ENCODE assay signal across 9 cellular contexts in genomic region chr17:63550816-63551639, GRCh38. TPM values are rescaled to one million over a fixed set of nuclear protein-coding genes. Genes with fewer than 3 reads are reported as not detected.
A peak's percentile ranks its signal among the peaks of the same experiment; 100 is the strongest.
DNase-seq lines count a peak whose midpoint lies in the region; ATAC-seq and TF ChIP-seq lines count a peak whose summit lies in the region.
"Had no signal": no experiment of that assay in that cellular context is flagged by ENCODE, and none has a peak within 500 bp of the region (broad histone marks: within the 10 kb centered on the region; RNA-seq: fewer than 3 reads in every experiment).

No MANE protein-coding gene starts in this region.

- TSS peak; percentile 43 for BruUV-seq in Calu3 (replicated peaks; lab: Mats Ljungman, UMichigan)

- no peaks in the 10 kb centered on the region for H3K9me3 Mint-ChIP-seq in Calu3 (ENCODE audit: low read depth, unreplicated experiment)
- H3K9me3 Mint-ChIP-seq in activated T-helper 2 cell treated with anti-CD3 and anti-CD28 coated beads, Interferon-gamma antibody, Interleukin-2, Interleukin-4, amounts not matched to agents 10 μg/mL and 5 μg/mL and 100 μg/mL, durations not matched to agents 14 hours and 24 hours and 36 hours = no peaks in the 10 kb centered on the region
- H3K9me3 Mint-ChIP-seq in progenitor cell of endocrine pancreas (ENCODE audit: low read depth) = no peaks in the 10 kb centered on the region

- H3K4me3 ChIP-seq in heart left ventricle = peak overlapping the region; percentile 66 to 99 (median 76)

- H3K36me3 ChIP-seq in heart left ventricle = peaks cover 0 to 3% (median 0%) of the 10 kb centered on the region in 9 donors

- 0 to 2% (median 1%) methylated on average over 16 to 32 of the region's 32 CpGs for WGBS in heart left ventricle, 4 donors

- DNase-seq in Calu3 (no peak), NCI-H2171 treated with DMSO at 0.1 percent for 48 hours (lab: John Stamatoyannopoulos, UW) (peak; percentile 71), heart left ventricle (no peak), progenitor cell of endocrine pancreas (ENCODE audit: low spot score, unreplicated experiment) (no peak), GF-D8 (lab: John Stamatoyannopoulos, UW) (no peak)
- DNase-seq in activated T-helper 2 cell treated with anti-CD3 and anti-CD28 coated beads, Interferon-gamma antibody, Interleukin-2, Interleukin-4, amounts not matched to agents 10 μg/mL and 5 μg/mL and 100 μg/mL, durations not matched to agents 14 hours and 24 hours and 36 hours (ENCODE audit: low spot score) = no peak
- no peak for DNase-seq in NK-92 treated with Interleukin-12 subunit alpha and Interleukin-12 subunit beta, amount 100 ng/mL, for 24 hours (lab: John Stamatoyannopoulos, UW)

- no peak for TF ChIP-seq CTCF in Calu3 (IDR thresholded peaks at IDR 0.05; ENCODE audit: unreplicated experiment)
- TF ChIP-seq CTCF in heart left ventricle (IDR thresholded peaks at IDR 0.05) = no peak
- TF ChIP-seq CTCF in progenitor cell of endocrine pancreas (IDR thresholded peaks at IDR 0.05; ENCODE audit: unreplicated experiment) = no peak

- no peaks in the 10 kb centered on the region for H3K9me3 ChIP-seq in heart left ventricle

- H3K36me3 Mint-ChIP-seq in Calu3 (ENCODE audit: insufficient read depth, unreplicated experiment) (peaks cover 27% of the 10 kb centered on the region), progenitor cell of endocrine pancreas (ENCODE audit: insufficient read depth) (peaks cover 3% of the 10 kb centered on the region)
- H3K36me3 Mint-ChIP-seq in activated T-helper 2 cell treated with anti-CD3 and anti-CD28 coated beads, Interferon-gamma antibody, Interleukin-2, Interleukin-4, amounts not matched to agents 10 μg/mL and 5 μg/mL and 100 μg/mL, durations not matched to agents 14 hours and 24 hours and 36 hours (ENCODE audit: low read depth) = peaks cover 42% of the 10 kb centered on the region

- H3K4me1 Mint-ChIP-seq in Calu3 (ENCODE audit: low read depth, unreplicated experiment) (peaks cover 7% of the 10 kb centered on the region), progenitor cell of endocrine pancreas (ENCODE audit: low read depth) (peaks cover 13% of the 10 kb centered on the region)
- H3K4me1 Mint-ChIP-seq in activated T-helper 2 cell treated with anti-CD3 and anti-CD28 coated beads, Interferon-gamma antibody, Interleukin-2, Interleukin-4, amounts not matched to agents 10 μg/mL and 5 μg/mL and 100 μg/mL, durations not matched to agents 14 hours and 24 hours and 36 hours (ENCODE audit: low read depth) = peaks cover 36% of the 10 kb centered on the region

- no peaks in the 10 kb centered on the region for H3K27me3 ChIP-seq in heart left ventricle

- CTCF ChIA-PET in Calu3 (lab: Charles Lee) = interaction anchor here (1.0 kb wide), 1 partner anchor 74 kb away, joined by 9 read pairs; the partner anchor contains the start of gene ACE

- peak overlapping the region; percentile 54 to 96 (median 88) for H3K27ac ChIP-seq in heart left ventricle

- peaks cover 2 to 62% (median 46%) of the 10 kb centered on the region in 12 donors for H3K4me1 ChIP-seq in heart left ventricle

- no peak for TF ChIP-seq POLR2A in heart left ventricle (IDR thresholded peaks at IDR 0.05)

- intact Hi-C loops in Calu3 (cut with micrococcal nuclease; ENCODE audit: unreplicated experiment) (no loop called here), heart left ventricle (cut with DNase I) (loop anchor here in 5 of 10 donors (2.0 to 5.0 kb wide), 7 partner anchors 46 to 221 kb away; partner anchors contain the start of genes TACO1 (in 2 of the 5), CCDC47 (in 1 of the 5), CYB561 (in 1 of the 5) and DDX42 (in 1 of the 5))
- intact Hi-C loops in activated T-helper 2 cell treated with anti-CD3 and anti-CD28 coated beads, Interferon-gamma antibody, Interleukin-2, Interleukin-4, amounts not matched to agents 10 μg/mL and 5 μg/mL and 100 μg/mL, durations not matched to agents 14 hours and 24 hours and 36 hours (cut with micrococcal nuclease) = loop anchor here (1.0 to 2.0 kb wide), 7 partner anchors 22 to 292 kb away; partner anchors contain the start of genes CCDC47, MAP3K3, SMARCD2 and STRADA

- H3K4me3 Mint-ChIP-seq in Calu3 (ENCODE audit: low read depth, unreplicated experiment) = peak overlapping the region; percentile 93
- H3K4me3 Mint-ChIP-seq in activated T-helper 2 cell treated with anti-CD3 and anti-CD28 coated beads, Interferon-gamma antibody, Interleukin-2, Interleukin-4, amounts not matched to agents 10 μg/mL and 5 μg/mL and 100 μg/mL, durations not matched to agents 14 hours and 24 hours and 36 hours (ENCODE audit: low read depth) = peak overlapping the region; percentile 93
- H3K4me3 Mint-ChIP-seq in progenitor cell of endocrine pancreas (ENCODE audit: low read depth) = peak overlapping the region; percentile 98

- ATAC-seq in GM21825 (IDR thresholded peaks at IDR 0.05; ENCODE audit: unreplicated experiment) = peak; percentile 4
- ATAC-seq in heart left ventricle = peak; percentile 0 to 17 (median 4)

- H3K27me3 Mint-ChIP-seq in Calu3 (ENCODE audit: unreplicated experiment) = no peaks in the 10 kb centered on the region
- H3K27me3 Mint-ChIP-seq in activated T-helper 2 cell treated with anti-CD3 and anti-CD28 coated beads, Interferon-gamma antibody, Interleukin-2, Interleukin-4, amounts not matched to agents 10 μg/mL and 5 μg/mL and 100 μg/mL, durations not matched to agents 14 hours and 24 hours and 36 hours (ENCODE audit: low read depth) = no peaks in the 10 kb centered on the region
- no peaks in the 10 kb centered on the region for H3K27me3 Mint-ChIP-seq in progenitor cell of endocrine pancreas

- H3K27ac Mint-ChIP-seq in Calu3 (ENCODE audit: unreplicated experiment) (peak overlapping the region; percentile 80), progenitor cell of endocrine pancreas (peak overlapping the region; percentile 99)
- peak overlapping the region; percentile 97 for H3K27ac Mint-ChIP-seq in activated T-helper 2 cell treated with anti-CD3 and anti-CD28 coated beads, Interferon-gamma antibody, Interleukin-2, Interleukin-4, amounts not matched to agents 10 μg/mL and 5 μg/mL and 100 μg/mL, durations not matched to agents 14 hours and 24 hours and 36 hours

RNA-seq across cellular contexts. Expression of gene DCAF7, which starts 0.8 kb away (rescaled TPM):
- total RNA-seq in Calu3 (2022) = 58.9 and 61.9 TPM in 2 replicates
- total RNA-seq in activated T-helper 2 cell treated with anti-CD3 and anti-CD28 coated beads, Interferon-gamma antibody, Interleukin-2, Interleukin-4, amounts not matched to agents 10 μg/mL and 5 μg/mL and 100 μg/mL, durations not matched to agents 14 hours and 24 hours and 36 hours = 118 and 119 TPM in 2 replicates
- 10 to 100 TPM; 30.2 to 61.8 (median 47.8) TPM for total RNA-seq in heart left ventricle
- polyA plus RNA-seq in heart left ventricle = 10 to 100 TPM in 1 of 2 donors, 1 to 10 TPM in 1; 9.9 to 31.3 TPM
- 134 and 135 TPM in 2 replicates for total RNA-seq in progenitor cell of endocrine pancreas

RNA-seq across cellular contexts. Expression of gene KCNH6, which starts 27.9 kb away (rescaled TPM):
- total RNA-seq in Calu3 (2022) = not detected in 2 replicates
- total RNA-seq in activated T-helper 2 cell treated with anti-CD3 and anti-CD28 coated beads, Interferon-gamma antibody, Interleukin-2, Interleukin-4, amounts not matched to agents 10 μg/mL and 5 μg/mL and 100 μg/mL, durations not matched to agents 14 hours and 24 hours and 36 hours = not detected in 2 replicates
- not detected for total RNA-seq in heart left ventricle
- under 1 TPM in 1 of 2 donors, not detected in 1; 0.01 TPM for polyA plus RNA-seq in heart left ventricle
- total RNA-seq in progenitor cell of endocrine pancreas = 12.0 and 13.2 TPM in 2 replicates
- total RNA-seq: activated CD8-positive, alpha-beta memory T cell treated with anti-CD3 and anti-CD28 coated beads for 36 hours had no signal

RNA-seq across cellular contexts. Expression of gene TACO1, which starts 49.7 kb away (rescaled TPM):
- total RNA-seq in Calu3 (2022) (14.1 and 15.4 TPM in 2 replicates), heart left ventricle (10 to 100 TPM; 23.0 to 48.0 (median 40.6) TPM), progenitor cell of endocrine pancreas (18.2 and 19.2 TPM in 2 replicates)
- 20.4 and 22.4 TPM in 2 replicates for total RNA-seq in activated T-helper 2 cell treated with anti-CD3 and anti-CD28 coated beads, Interferon-gamma antibody, Interleukin-2, Interleukin-4, amounts not matched to agents 10 μg/mL and 5 μg/mL and 100 μg/mL, durations not matched to agents 14 hours and 24 hours and 36 hours
- polyA plus RNA-seq in heart left ventricle = 10 to 100 TPM; 52.7 to 54.9 TPM

Comparison
In these comparisons a context has a peak if more than half of its experiments do, and no peak if none do; other contexts are left out.
1. RNA of gene KCNH6, which starts 27.9 kb away (total RNA-seq): 12.0 to 13.2 TPM in progenitor cell of endocrine pancreas; not detected in Calu3, not detected in activated T-helper 2 cell treated with anti-CD3 and anti-CD28 coated beads, Interferon-gamma antibody, Interleukin-2, Interleukin-4, amounts not matched to agents 10 μg/mL and 5 μg/mL and 100 μg/mL, durations not matched to agents 14 hours and 24 hours and 36 hours and not detected in heart left ventricle; every median in the first group is over 10 times any median in the second.
2. Peak in every context shown above with its lines, with median percentiles within 50 percentile points of each other: H3K27ac Mint-ChIP-seq and H3K4me3 Mint-ChIP-seq.